8 cellular contexts compared by ENCODE assay signal in the genomic region with DNA sequence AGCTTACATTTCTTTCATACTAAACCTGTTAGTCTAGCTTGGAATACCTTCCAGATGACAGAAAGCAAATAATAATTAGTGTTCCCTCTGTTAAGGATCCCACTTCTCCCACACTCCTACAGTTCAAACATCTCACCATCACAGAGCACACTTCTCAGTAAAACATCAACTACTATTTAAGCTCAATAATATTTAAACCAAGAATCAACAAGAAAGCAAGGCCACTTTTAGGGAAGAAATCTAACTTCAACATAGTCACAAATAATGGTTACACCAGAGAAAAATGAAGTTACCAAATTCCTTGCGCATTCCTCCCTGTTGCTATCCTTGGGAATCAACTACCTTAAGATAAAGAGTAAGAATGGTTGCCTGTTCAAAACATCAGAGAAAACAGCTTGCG. TPM values are rescaled to one million over a fixed set of nuclear protein-coding genes. Genes with fewer than 3 reads are reported as not detected.
DNase-seq lines count a peak whose midpoint lies in the region; ATAC-seq, FAIRE-seq and TF ChIP-seq lines count a peak whose summit lies in the region.
"Had no signal": no experiment of that assay in that cellular context is flagged by ENCODE, and none has a peak within 500 bp of the region (broad histone marks: within the 10 kb centered on the region; RNA-seq: fewer than 3 reads in every experiment).

No MANE protein-coding gene starts in this region.

- 75 to 83% methylated on average over 2 of the region's 2 CpGs for WGBS in pancreas, 2 donors

- H3K4me2 ChIP-seq in OCI-LY3 (ENCODE audit: low read length): peak overlapping the region; percentile 40

- intact Hi-C loops in pancreas (cut with DNase I): no loop called here

- no peak for TF ChIP-seq CTCF in GM06990 (IDR thresholded peaks at IDR 0.05; ENCODE audit: insufficient read depth, low read length, poor library complexity, severe bottlenecking)
- TF ChIP-seq CTCF in OCI-LY3 (IDR thresholded peaks at IDR 0.05; ENCODE audit: low read depth, low read length): no peak
- TF ChIP-seq CTCF in pancreas (IDR thresholded peaks at IDR 0.05): no peak

- H3K4me3 ChIP-seq in GM06990 (replicated peaks; ENCODE audit: low read depth, low read length): peak overlapping the region; percentile 88
- peak overlapping the region; percentile 93 for H3K4me3 ChIP-seq in OCI-LY3 (ENCODE audit: low read length)
- H3K4me3 ChIP-seq in endocrine pancreas (ENCODE audit: control insufficient read depth, insufficient read depth, low read length): peak overlapping the region; percentile 54
- peak overlapping the region in 3 of 4 donors; percentile 69 to 77 (median 76) for H3K4me3 ChIP-seq in pancreas

- DNase-seq in GM06990 (ENCODE audit: extremely low read depth, insufficient read length): no peak
- DNase-seq in pancreas: no peak
- no peak for DNase-seq in DMS79 (lab: John Stamatoyannopoulos, UW)
- DNase-seq in islet precursor cell: no peak
- DNase-seq in SK-N-DZ (ENCODE audit: low spot score): no peak
- DNase-seq: anterior cingulate cortex had no signal

- peaks cover 13% of the 10 kb centered on the region for H3K4me1 ChIP-seq in OCI-LY3 (ENCODE audit: low read length)
- peaks cover 9% of the 10 kb centered on the region for H3K4me1 ChIP-seq in endocrine pancreas (ENCODE audit: control insufficient read depth, insufficient read depth, low read length)
- H3K4me1 ChIP-seq in pancreas: peaks cover 6 to 17% (median 15%) of the 10 kb centered on the region in 3 donors

- no peaks in the 10 kb centered on the region for H4K20me1 ChIP-seq in OCI-LY3 (ENCODE audit: insufficient read depth, low read length)

- H3K9ac ChIP-seq in OCI-LY3 (ENCODE audit: low read length) (no peak overlapping the region), endocrine pancreas (ENCODE audit: control insufficient read depth, insufficient read depth, low read length) (no peak overlapping the region)

- no peak for ATAC-seq in pancreas

- H3K27ac ChIP-seq in OCI-LY3 (ENCODE audit: low read length) (no peak overlapping the region), pancreas (no peak overlapping the region)

- H2AFZ ChIP-seq in OCI-LY3 (ENCODE audit: low read depth, low read length): no peak overlapping the region

- H3K9me3 ChIP-seq in OCI-LY3 (ENCODE audit: insufficient read depth, low read length) (no peaks in the 10 kb centered on the region), endocrine pancreas (ENCODE audit: control insufficient read depth, low read length) (no peaks in the 10 kb centered on the region), pancreas (no peaks in the 10 kb centered on the region)

- no peaks in the 10 kb centered on the region for H3K36me3 ChIP-seq in GM06990 (ENCODE audit: control insufficient read depth, insufficient read depth, low read length)
- peaks cover 4% of the 10 kb centered on the region for H3K36me3 ChIP-seq in OCI-LY3 (replicated peaks; ENCODE audit: low read depth, low read length)
- H3K36me3 ChIP-seq in endocrine pancreas (ENCODE audit: control insufficient read depth, insufficient read depth, low read length): no peaks in the 10 kb centered on the region
- no peaks in the 10 kb centered on the region for H3K36me3 ChIP-seq in pancreas

- no peak for FAIRE-seq in pancreas (lab: Jason Lieb, UNC)

- peaks cover 31% of the 10 kb centered on the region for H3K79me2 ChIP-seq in OCI-LY3 (ENCODE audit: low read length)

- H3K27me3 ChIP-seq in GM06990 (replicated peaks; ENCODE audit: control insufficient read depth, insufficient read depth, low read length) (no peaks in the 10 kb centered on the region), OCI-LY3 (ENCODE audit: low read depth, low read length) (no peaks in the 10 kb centered on the region), endocrine pancreas (ENCODE audit: control insufficient read depth, insufficient read depth, low read length) (no peaks in the 10 kb centered on the region), pancreas (no peaks in the 10 kb centered on the region)

RNA-seq across cellular contexts. Expression of a gene that starts 1.6 kb away (rescaled TPM):
- total RNA-seq in pancreas: 10 to 100 TPM; 30.0 to 44.0 (median 33.5) TPM
- 10 to 100 TPM; 66.9 to 85.6 TPM for polyA plus RNA-seq in pancreas
- polyA plus RNA-seq in SK-N-DZ (2014; cell fraction: cytosol; rRNA removed): 54.9 and 105 TPM in 2 replicates
- 120 TPM in 2 replicates for polyA plus RNA-seq in SK-N-DZ (2014; cell fraction: nucleus; rRNA removed)

RNA-seq across cellular contexts. Expression of a gene that starts 50.6 kb away (rescaled TPM):
- 10 to 100 TPM; 23.3 to 48.9 (median 43.5) TPM for total RNA-seq in pancreas
- 10 to 100 TPM; 14.6 to 22.2 TPM for polyA plus RNA-seq in pancreas
- polyA plus RNA-seq in SK-N-DZ (2014; cell fraction: cytosol; rRNA removed): 67.6 and 71.9 TPM in 2 replicates
- 44.0 and 52.0 TPM in 2 replicates for polyA plus RNA-seq in SK-N-DZ (2014; cell fraction: nucleus; rRNA removed)
